Comparison of ENCODE assay signal across 2 cellular contexts in genomic region chr22:21882754-21883333, GRCh38.
A peak's percentile ranks its signal among the peaks of the same experiment; 100 is the strongest.
TF ChIP-seq lines count a peak whose summit lies in the region.
"Not testable (repeated sequence)": the region's sequence is repeated elsewhere in the genome, so short reads cannot be mapped to it uniquely, and the experiment has no call there.

No MANE protein-coding gene starts in this region.

TF ChIP-seq in K562, 482 proteins besides CTCF, POLR2A, EP300 and RAD21:
- TF ChIP-seq HMBOX1 (IDR thresholded peaks at IDR 0.05) (peak; percentile 77), SMAD4 (CRISPR knock-in tag; conservative IDR thresholded peaks at IDR 0.05) (peak; percentile 38; the same call in 1 of the 2 replicates), ZBTB26 (CRISPR knock-in tag; IDR thresholded peaks at IDR 0.05) (0 out of 2 replicates have a peak, but pooled peaks have one; percentile 77), HOXB6 (CRISPR knock-in tag; IDR thresholded peaks at IDR 0.05; ENCODE audit: borderline replicate concordance) (0 out of 2 replicates have a peak, but pooled peaks have one; percentile 42), LCOR (CRISPR knock-in tag; IDR thresholded peaks at IDR 0.05) (0 out of 2 replicates have a peak, but pooled peaks have one; percentile 2), CXXC5 (CRISPR knock-in tag; IDR thresholded peaks at IDR 0.05) (peak; percentile 68), ZNF253 (CRISPR knock-in tag; conservative IDR thresholded peaks at IDR 0.05) (0 out of 2 replicates have a peak, but pooled peaks have one; percentile 70), HBP1 (CRISPR knock-in tag; IDR thresholded peaks at IDR 0.05) (peak; percentile 94), THRB (CRISPR knock-in tag; conservative IDR thresholded peaks at IDR 0.05) (peak; percentile 89), OTX1 (CRISPR knock-in tag; IDR thresholded peaks at IDR 0.05) (peak; percentile 71; the same call in 1 of the 2 replicates), KAT7 (CRISPR knock-in tag; IDR thresholded peaks at IDR 0.05; ENCODE audit: borderline replicate concordance) (0 out of 2 replicates have a peak, but pooled peaks have one; percentile 12), TCF3 (CRISPR knock-in tag; IDR thresholded peaks at IDR 0.05) (peak; percentile 50; the same call in 1 of the 2 replicates), FOXA3 (CRISPR knock-in tag; conservative IDR thresholded peaks at IDR 0.05 in 1 of 2, IDR thresholded peaks at IDR 0.05 in 1 of 2) (peak in 1 of 2 experiments; percentile 74; a peak in 2 of 4 replicates), TEAD1 (CRISPR knock-in tag; IDR thresholded peaks at IDR 0.05) (0 out of 4 replicates have a peak, but pooled peaks of 1 of the 2 experiments have one; percentile 41), ELF4 (CRISPR knock-in tag; IDR thresholded peaks at IDR 0.05) (peak; percentile 92), GABPB2 (CRISPR knock-in tag; conservative IDR thresholded peaks at IDR 0.05) (peak; percentile 84; the same call in 1 of the 2 replicates), DMBX1 (CRISPR knock-in tag; IDR thresholded peaks at IDR 0.05; ENCODE audit: borderline replicate concordance) (peak; percentile 73; the same call in 1 of the 2 replicates)

TF ChIP-seq in HepG2, 621 proteins besides CTCF, POLR2A, EP300 and RAD21:
- 0 out of 2 replicates have a peak, but pooled peaks have one; percentile 44 for TF ChIP-seq ZNF770 (CRISPR knock-in tag; IDR thresholded peaks at IDR 0.05)
- peak; percentile 36; the same call in 1 of the 2 replicates for TF ChIP-seq RARA (CRISPR knock-in tag; IDR thresholded peaks at IDR 0.05)
- not testable (repeated sequence) for TF ChIP-seq SOX6 (IDR thresholded peaks at IDR 0.05); NR2F6 (CRISPR knock-in tag; IDR thresholded peaks at IDR 0.05); SOX13 (IDR thresholded peaks at IDR 0.05)
- TF ChIP-seq SOX6 (CRISPR knock-in tag; IDR thresholded peaks at IDR 0.05) = peak; percentile 74
- TF ChIP-seq ZGPAT (CRISPR knock-in tag; IDR thresholded peaks at IDR 0.05) = peak; percentile 18; the same call in 1 of the 2 replicates
- TF ChIP-seq PAXIP1 (CRISPR knock-in tag; conservative IDR thresholded peaks at IDR 0.05) = peak; percentile 27; the same call in 1 of the 2 replicates
- peak; percentile 71 for TF ChIP-seq ZNF362 (CRISPR knock-in tag; IDR thresholded peaks at IDR 0.05; ENCODE audit: borderline replicate concordance)
- peak; percentile 12; the same call in 1 of the 2 replicates for TF ChIP-seq NR2F6 (IDR thresholded peaks at IDR 0.05)
- TF ChIP-seq BCL6 (CRISPR knock-in tag; IDR thresholded peaks at IDR 0.05) = peak; percentile 77
- TF ChIP-seq NR2F1 (CRISPR knock-in tag; IDR thresholded peaks at IDR 0.05) = peak in 1 of 2 experiments; percentile 40; a peak in 1 of 4 replicates
- peak in 1 of 2 experiments; percentile 29; a peak in 1 of 4 replicates for TF ChIP-seq SOX13 (CRISPR knock-in tag; conservative IDR thresholded peaks at IDR 0.05 in 1 of 2, IDR thresholded peaks at IDR 0.05 in 1 of 2)
- TF ChIP-seq ZNF121 (CRISPR knock-in tag; IDR thresholded peaks at IDR 0.05) = 0 out of 2 replicates have a peak, but pooled peaks have one; percentile 46
- 0 out of 2 replicates have a peak, but pooled peaks have one; percentile 11 for TF ChIP-seq ARID5B (CRISPR knock-in tag; IDR thresholded peaks at IDR 0.05)
- peak; percentile 24; the same call in 1 of the 2 replicates for TF ChIP-seq ONECUT2 (CRISPR knock-in tag; IDR thresholded peaks at IDR 0.05)
